17 cellular contexts compared by ENCODE assay signal in genomic region chr17:7824021-7824924, GRCh38. TPM values are rescaled to one million over a fixed set of nuclear protein-coding genes. Genes with fewer than 3 reads are reported as not detected.
"Had no signal": no experiment of that assay in that cellular context is flagged by ENCODE, and none has a peak within 500 bp of the region (broad histone marks: within the 10 kb centered on the region; RNA-seq: fewer than 3 reads in every experiment).

No MANE protein-coding gene starts in this region.

- H3K27ac ChIP-seq: breast epithelium, colonic mucosa, heart left ventricle had no signal

- H3K9me3 ChIP-seq: breast epithelium, colonic mucosa, heart left ventricle had no signal

- H3K4me3 ChIP-seq: breast epithelium, colonic mucosa, heart left ventricle had no signal

- H3K36me3 ChIP-seq: breast epithelium, colonic mucosa, heart left ventricle had no signal

- ATAC-seq: activated CD8-positive, alpha-beta memory T cell treated with anti-CD3 and anti-CD28 coated beads, Interleukin-2, amount 10 ng/mL, durations not matched to agents 7 days and 5 days; heart left ventricle; natural killer cell; stimulated activated naive CD8-positive, alpha-beta T cell treated with anti-CD3 and anti-CD28 coated beads, Interleukin-15, Interleukin-2, amounts not matched to agents 100 U/mL and 50 U/mL, for 24 hours had no signal

- DNase-seq: activated CD4-positive, alpha-beta T cell treated with anti-CD3 and anti-CD28 coated beads for 1 hour; activated CD4-positive, alpha-beta T cell treated with anti-CD3 and anti-CD28 coated beads, Interleukin-2, amount 50 U/mL, for 48 hours; activated CD8-positive, alpha-beta memory T cell treated with anti-CD3 and anti-CD28 coated beads, Interleukin-2, amount 10 ng/mL, durations not matched to agents 7 days and 5 days; activated gamma-delta T cell treated with Interleukin-2 at 50 U/mL for 16 hours; activated naive CD8-positive, alpha-beta T cell treated with anti-CD3 and anti-CD28 coated beads for 36 hours; activated T-cell treated with anti-CD3 and anti-CD28 coated beads, Interleukin-2, amount 50 U/mL, for 4 hours; colonic mucosa; effector CD4-positive, alpha-beta T cell; heart left ventricle; natural killer cell; occipital lobe; stimulated activated CD4-positive, alpha-beta T cell treated with anti-CD3 and anti-CD28 coated beads, Interleukin-2, amount 100 ng/mL, for 48 hours; stimulated activated naive CD8-positive, alpha-beta T cell treated with anti-CD3 and anti-CD28 coated beads, Interleukin-15, Interleukin-2, amounts not matched to agents 100 U/mL and 50 U/mL, for 24 hours had no signal

- FAIRE-seq: frontal cortex, islet of Langerhans had no signal

- H3K4me1 ChIP-seq: breast epithelium, colonic mucosa, heart left ventricle had no signal

- H3K27me3 ChIP-seq: breast epithelium, colonic mucosa, heart left ventricle had no signal

RNA-seq across cellular contexts. Expression of gene TMEM88, which starts 30.6 kb away (rescaled TPM):
- polyA plus RNA-seq: fibroblast of lung had no signal
